24 cellular contexts compared by ENCODE assay signal in genomic region chr7:142876236-142876960, GRCh38. TPM values are rescaled to one million over a fixed set of nuclear protein-coding genes. Genes with fewer than 3 reads are reported as not detected.
DNase-seq lines count a peak whose midpoint lies in the region; ATAC-seq, FAIRE-seq and TF ChIP-seq lines count a peak whose summit lies in the region.
"Had no signal": no experiment of that assay in that cellular context is flagged by ENCODE, and none has a peak within 500 bp of the region (broad histone marks: within the 10 kb centered on the region; RNA-seq: fewer than 3 reads in every experiment).

No MANE protein-coding gene starts in this region.

- H3K27me3 ChIP-seq in K562 (ENCODE audit: control insufficient read depth in 2 of 2, insufficient read depth in 2 of 2, low read length in 2 of 2): peaks cover 27 to 81% of the 10 kb centered on the region in 2 experiments
- peaks cover 0 to 25% of the 10 kb centered on the region in 2 donors for H3K27me3 ChIP-seq in tibial artery

- peak; percentile 52 for DNase-seq in activated effector memory CD4-positive, alpha-beta T cell treated with anti-CD3 and anti-CD28 coated beads, Interleukin-2, amount 50 U/mL, for 16 hours
- DNase-seq in activated effector memory CD4-positive, alpha-beta T cell treated with Interleukin-2 at 50 U/mL for 16 hours: no peak
- DNase-seq in K562 (ENCODE audit: extremely low read depth in 1 of 4, low spot score in 3 of 4) (no peak), mesenteric fat pad (ENCODE audit: low spot score) (peak; percentile 79), tibial artery (peak; percentile 19 to 53), SKM-1 (lab: John Stamatoyannopoulos, UW; ENCODE audit: unreplicated experiment) (no peak), NCI-H1105 (lab: John Stamatoyannopoulos, UW) (no peak)
- DNase-seq: CD8-positive, alpha-beta T cell; COR-L47; DMS153; DMS79 treated with DMSO at 0.1 percent for 48 hours; EL; HCEC 1CT had no signal

- no peaks in the 10 kb centered on the region for H3K9me1 ChIP-seq in K562 (ENCODE audit: control insufficient read depth, insufficient read depth, low read length)

- H3K79me2 ChIP-seq in K562 (ENCODE audit: control insufficient read depth, insufficient read depth, low read length): no peaks in the 10 kb centered on the region

- 1% methylated on average over 9 of the region's 9 CpGs for WGBS in K562 (ENCODE audit: insufficient coverage, low coverage, missing lambda C conversion rate)

- no peaks in the 10 kb centered on the region for H4K20me1 ChIP-seq in K562 (replicated peaks; ENCODE audit: control insufficient read depth, insufficient read depth, low read length)

- POLR2A ChIA-PET in K562 (lab: Yijun Ruan, JAX): no interaction called here

- in situ Hi-C loops in K562 (cut with MboI): loop anchor here (5.0 kb wide), 2 partner anchors 126 to 336 kb away; no protein-coding TSS in a partner anchor

- H3K9ac ChIP-seq in K562 (ENCODE audit: insufficient read depth in 1 of 2, low read depth in 2 of 2, low read length in 2 of 2): no peak overlapping the region

- H3K27ac ChIP-seq in K562 (ENCODE audit: extremely low read depth, low read depth, low read length) (no peak overlapping the region), tibial artery (no peak overlapping the region)
- H3K27ac ChIP-seq: 22Rv1 had no signal

- H3K9me3 ChIP-seq in K562 (replicated peaks; ENCODE audit: control insufficient read depth, insufficient read depth, low read depth, low read length): no peaks in the 10 kb centered on the region
- H3K9me3 ChIP-seq in tibial artery: no peaks in the 10 kb centered on the region

- TF ChIP-seq CTCF in K562 (IDR thresholded peaks at IDR 0.05 in 2 of 3, conservative IDR thresholded peaks at IDR 0.05 in 1 of 3; ENCODE audit: insufficient read depth in 2 of 3, low read depth in 1 of 3, low read length in 3 of 3): no peak
- no peak for TF ChIP-seq CTCF in tibial artery (IDR thresholded peaks at IDR 0.05)

- intact Hi-C loops in K562 (cut with micrococcal nuclease): no loop called here
- intact Hi-C loops in tibial artery (cut with DNase I; ENCODE audit: low total_unique reads): no loop called here

- TF ChIP-seq RAD21 in K562 (CRISPR knock-in tag; conservative IDR thresholded peaks at IDR 0.05 in 1 of 2, IDR thresholded peaks at IDR 0.05 in 1 of 2): no peak

- no peak overlapping the region for H3K4me3 ChIP-seq in K562
- no peak overlapping the region for H3K4me3 ChIP-seq in tibial artery

- no peak overlapping the region for H2AFZ ChIP-seq in K562 (ENCODE audit: low read depth, low read length)

- ATAC-seq in K562 (no peak), GM21619 (IDR thresholded peaks at IDR 0.05; ENCODE audit: unreplicated experiment) (no peak)
- ATAC-seq: CD8-positive, alpha-beta T cell; HepG2 had no signal

- H3K4me1 ChIP-seq in K562 (replicated peaks in 1 of 2; ENCODE audit: control insufficient read depth in 2 of 2, insufficient read depth in 2 of 2, low read length in 2 of 2) (peaks cover 0 to 3% of the 10 kb centered on the region in 2 experiments; a peak in 1 of 5 replicates), tibial artery (no peaks in the 10 kb centered on the region)

- no peaks in the 10 kb centered on the region for H3K36me3 ChIP-seq in K562 (ENCODE audit: control insufficient read depth, insufficient read depth, low read length)
- peaks cover 0 to 21% (median 0%) of the 10 kb centered on the region in 3 donors for H3K36me3 ChIP-seq in tibial artery

- no peak for FAIRE-seq in K562 (lab: Jason Lieb, UNC)
- FAIRE-seq: D721Med, G401.6, GM12891, HepG2, HTR-8/SVneo had no signal

- no peak for TF ChIP-seq POLR2A in K562 (conservative IDR thresholded peaks at IDR 0.05)

- TF ChIP-seq EP300 in K562 (IDR thresholded peaks at IDR 0.05; ENCODE audit: low read length): no peak

- BruUV-seq in K562 (replicated peaks; lab: Mats Ljungman, UMichigan): no TSS peak

- no peak overlapping the region for H3K4me2 ChIP-seq in K562 (ENCODE audit: insufficient read depth, low read length)

- CTCF ChIA-PET in K562 (lab: Yijun Ruan, JAX; ENCODE audit: low intra/inter-chr PET ratio): interaction anchor here (4.6 kb wide), 1 partner anchor 126 kb away, joined by 31 read pairs; no protein-coding TSS in a partner anchor

TF ChIP-seq in K562, 482 proteins besides CTCF, POLR2A, EP300 and RAD21:
- TF ChIP-seq CBFA2T3 (IDR thresholded peaks at IDR 0.05) (no peak), ESRRA (IDR thresholded peaks at IDR 0.05; ENCODE audit: borderline replicate concordance, low read depth) (no peak), MEF2D (tag; conservative IDR thresholded peaks at IDR 0.05; ENCODE audit: low read depth) (no peak), TEAD4 (IDR thresholded peaks at IDR 0.05; ENCODE audit: low read length) (no peak), TEAD4 (CRISPR knock-in tag; IDR thresholded peaks at IDR 0.05; ENCODE audit: borderline replicate concordance) (0 out of 2 replicates have a peak, but pooled peaks have one; percentile 11), SRSF3 (IDR thresholded peaks at IDR 0.05; ENCODE audit: insufficient read depth, low read length) (no peak)

RNA-seq across cellular contexts. Expression of gene TRPV6, which starts 9.1 kb away (rescaled TPM):
- total RNA-seq in K562 (2011; cell fraction: chromatin; rRNA removed; ENCODE audit: low replicate concordance): 2.1 and 5.6 TPM in 2 replicates
- total RNA-seq in K562 (2011; cell fraction: nucleolus; rRNA removed): 3.2 and 3.3 TPM in 2 replicates
- 2.2 and 2.7 TPM in 2 replicates for total RNA-seq in K562 (2011; cell fraction: nucleoplasm; rRNA removed)
- total RNA-seq in K562 (2014; rRNA removed) (0.04 and 0.36 TPM in 2 replicates), K562 (2014; rRNA removed; fragmentation: Illumina TruSeq; extraction: Trizol) (0.11 and 0.51 TPM in 2 replicates), K562 (2015; rRNA removed; fragmentation: Illumina TruSeq; extraction: Trizol) (0.04 and 0.11 TPM in 2 replicates), K562 (2021) (0.18 and 0.81 TPM in 2 replicates), mesenteric fat pad (not detected)
- polyA plus RNA-seq in K562 (2011; rRNA removed) (0.08 and 0.37 TPM in 2 replicates), K562 (2014; fragmentation: Illumina TruSeq; extraction: Trizol) (0.25 and 0.26 TPM in 2 replicates), K562 (2014; fragmentation: Nextera tagmentation; extraction: Ambion mirVana) (under 1 TPM; 0.04 to 0.06 TPM), K562 (2014; rRNA removed) (0.22 and 0.32 TPM in 2 replicates)
- 0.19 and 0.33 TPM in 2 replicates for polyA plus RNA-seq in K562 (2011; cell fraction: cytosol; rRNA removed)
- 3.7 and 4.0 TPM in 2 replicates for polyA plus RNA-seq in K562 (2011; cell fraction: nucleus; rRNA removed)
- 0.59 and 13.5 TPM in 2 replicates for polyA plus RNA-seq in K562 (2012)
- polyA minus RNA-seq in K562 (2011; rRNA and poly(A)+ RNA removed): 0.36 and 0.46 TPM in 2 replicates
- polyA minus RNA-seq in K562 (2011; cell fraction: cytosol; rRNA and poly(A)+ RNA removed): not detected in 2 replicates
- polyA minus RNA-seq in K562 (2011; cell fraction: nucleus; rRNA and poly(A)+ RNA removed): 0.89 and 0.94 TPM in 2 replicates
- total RNA-seq: A673; CD8-positive, alpha-beta T cell; H4; HepG2 had no signal
- polyA plus RNA-seq: BJ, CD14-positive monocyte, HepG2 had no signal

RNA-seq across cellular contexts. Expression of gene EPHB6, which starts 21.5 kb away (rescaled TPM):
- total RNA-seq in K562 (2011; cell fraction: chromatin; rRNA removed; ENCODE audit: low replicate concordance): 81.3 and 499 TPM in 2 replicates
- 147 and 442 TPM in 2 replicates for total RNA-seq in K562 (2011; cell fraction: nucleolus; rRNA removed)
- 112 and 171 TPM in 2 replicates for total RNA-seq in K562 (2011; cell fraction: nucleoplasm; rRNA removed)
- total RNA-seq in K562 (2014; rRNA removed) (10.4 and 11.3 TPM in 2 replicates), K562 (2014; rRNA removed; fragmentation: Illumina TruSeq; extraction: Trizol) (4.1 and 4.3 TPM in 2 replicates), K562 (2015; rRNA removed; fragmentation: Illumina TruSeq; extraction: Trizol) (1.5 and 2.1 TPM in 2 replicates), K562 (2021) (13.2 and 19.1 TPM in 2 replicates), mesenteric fat pad (6.3 TPM)
- polyA plus RNA-seq in K562 (2011; rRNA removed) (108 and 123 TPM in 2 replicates), K562 (2014; fragmentation: Illumina TruSeq; extraction: Trizol) (7.6 and 10.7 TPM in 2 replicates), K562 (2014; fragmentation: Nextera tagmentation; extraction: Ambion mirVana) (1 to 10 TPM; 1.4 to 2.5 TPM), K562 (2014; rRNA removed) (12.0 and 16.3 TPM in 2 replicates)
- polyA plus RNA-seq in K562 (2011; cell fraction: cytosol; rRNA removed): 99.6 and 191 TPM in 2 replicates
- polyA plus RNA-seq in K562 (2011; cell fraction: nucleus; rRNA removed): 516 and 1,081 TPM in 2 replicates
- polyA plus RNA-seq in K562 (2012): 8.8 and 13.0 TPM in 2 replicates
- polyA minus RNA-seq in K562 (2011; rRNA and poly(A)+ RNA removed): 56.3 and 87.3 TPM in 2 replicates
- 119 and 124 TPM in 2 replicates for polyA minus RNA-seq in K562 (2011; cell fraction: cytosol; rRNA and poly(A)+ RNA removed)
- polyA minus RNA-seq in K562 (2011; cell fraction: nucleus; rRNA and poly(A)+ RNA removed): 75.4 and 113 TPM in 2 replicates
- total RNA-seq: HepG2 had no signal
- polyA plus RNA-seq: HepG2 had no signal

RNA-seq across cellular contexts. Expression of gene TRPV5, which starts 57.1 kb away (rescaled TPM):
- 0.56 and 0.74 TPM in 2 replicates for total RNA-seq in K562 (2011; cell fraction: chromatin; rRNA removed; ENCODE audit: low replicate concordance)
- 0.17 and 0.26 TPM in 2 replicates for total RNA-seq in K562 (2011; cell fraction: nucleolus; rRNA removed)
- total RNA-seq in K562 (2011; cell fraction: nucleoplasm; rRNA removed): 0.44 and 1.1 TPM in 2 replicates
- not detected in 2 replicates for total RNA-seq in K562 (2014; rRNA removed)
- total RNA-seq in K562 (2014; rRNA removed; fragmentation: Illumina TruSeq; extraction: Trizol): not detected in 2 replicates
- total RNA-seq in K562 (2015; rRNA removed; fragmentation: Illumina TruSeq; extraction: Trizol): not detected in 2 replicates
- not detected in 2 replicates for total RNA-seq in K562 (2021)
- 0.12 TPM in 1 of 2 replicates, not detected in the other for polyA plus RNA-seq in K562 (2011; rRNA removed)
- 0.03 TPM in 1 of 2 replicates, not detected in the other for polyA plus RNA-seq in K562 (2011; cell fraction: cytosol; rRNA removed)
- polyA plus RNA-seq in K562 (2011; cell fraction: nucleus; rRNA removed): 0.36 and 0.60 TPM in 2 replicates
- 0.08 TPM in 1 of 2 replicates, not detected in the other for polyA plus RNA-seq in K562 (2012)
- polyA plus RNA-seq in K562 (2014; fragmentation: Illumina TruSeq; extraction: Trizol): 0.04 TPM in 1 of 2 replicates, not detected in the other
- polyA plus RNA-seq in K562 (2014; fragmentation: Nextera tagmentation; extraction: Ambion mirVana): not detected
- polyA plus RNA-seq in K562 (2014; rRNA removed): not detected in 2 replicates
- 0.27 TPM in 1 of 2 replicates, not detected in the other for polyA minus RNA-seq in K562 (2011; rRNA and poly(A)+ RNA removed)
- polyA minus RNA-seq in K562 (2011; cell fraction: cytosol; rRNA and poly(A)+ RNA removed): not detected in 2 replicates
- polyA minus RNA-seq in K562 (2011; cell fraction: nucleus; rRNA and poly(A)+ RNA removed): 0.13 and 0.22 TPM in 2 replicates
- not detected for total RNA-seq in mesenteric fat pad
- total RNA-seq: A673; CD8-positive, alpha-beta T cell; H4; HepG2 had no signal
- polyA plus RNA-seq: BJ, CD14-positive monocyte, HepG2 had no signal

Comparison
In these comparisons a context has a peak if more than half of its experiments do, and no peak if none do; other contexts are left out.
1. DNase-seq: peak in activated effector memory CD4-positive, alpha-beta T cell treated with anti-CD3 and anti-CD28 coated beads, Interleukin-2, amount 50 U/mL, for 16 hours (single experiment), mesenteric fat pad (single experiment) and tibial artery (2 of 2); none in activated effector memory CD4-positive, alpha-beta T cell treated with Interleukin-2 at 50 U/mL for 16 hours (single experiment), K562 (0 of 4), SKM-1 (single experiment) and NCI-H1105 (single experiment).